26 cellular contexts compared by ENCODE assay signal in genomic region chr9:76115396-76115795, GRCh38.
DNase-seq lines count a peak whose midpoint lies in the region; ATAC-seq, FAIRE-seq and TF ChIP-seq lines count a peak whose summit lies in the region.
"Had no signal": no experiment of that assay in that cellular context is flagged by ENCODE, and none has a peak within 500 bp of the region (broad histone marks: within the 10 kb centered on the region; RNA-seq: fewer than 3 reads in every experiment).

No MANE protein-coding gene starts in this region.

- H3K4me3 Mint-ChIP-seq in CD4-positive, alpha-beta T cell = no peak overlapping the region
- H3K4me3 Mint-ChIP-seq in naive thymus-derived CD8-positive, alpha-beta T cell = no peak overlapping the region
- no peak overlapping the region for H3K4me3 Mint-ChIP-seq in glutamatergic neuron (ENCODE audit: unreplicated experiment)
- H3K4me3 Mint-ChIP-seq: B cell; CD4-positive, CD25-positive, alpha-beta regulatory T cell; CD8-positive, alpha-beta memory T cell; H9 had no signal

- no peaks in the 10 kb centered on the region for H3K36me3 ChIP-seq in ascending aorta
- H3K36me3 ChIP-seq: BLaER1 had no signal

- H3K4me3 ChIP-seq in ascending aorta (no peak overlapping the region), fibroblast of pulmonary artery (replicated peaks; ENCODE audit: low read depth, low read length) (no peak overlapping the region)
- H3K4me3 ChIP-seq: BLaER1, GM12878, GM23248 had no signal

- peaks cover 10% of the 10 kb centered on the region for H3K4me1 Mint-ChIP-seq in CD4-positive, alpha-beta T cell (ENCODE audit: low read depth)
- H3K4me1 Mint-ChIP-seq in naive thymus-derived CD8-positive, alpha-beta T cell = peaks cover 2 to 11% (median 8%) of the 10 kb centered on the region in 4 donors
- no peaks in the 10 kb centered on the region for H3K4me1 Mint-ChIP-seq in glutamatergic neuron (ENCODE audit: low read depth, unreplicated experiment)
- H3K4me1 Mint-ChIP-seq: B cell; CD4-positive, CD25-positive, alpha-beta regulatory T cell; CD8-positive, alpha-beta memory T cell; H9 had no signal

- no peaks in the 10 kb centered on the region for H3K27me3 Mint-ChIP-seq in CD4-positive, alpha-beta T cell
- no peaks in the 10 kb centered on the region for H3K27me3 Mint-ChIP-seq in naive thymus-derived CD8-positive, alpha-beta T cell
- H3K27me3 Mint-ChIP-seq in glutamatergic neuron (ENCODE audit: unreplicated experiment) = no peaks in the 10 kb centered on the region
- H3K27me3 Mint-ChIP-seq: B cell; CD8-positive, alpha-beta memory T cell had no signal

- no peak for ATAC-seq in CD4-positive, alpha-beta T cell (ENCODE audit: poor library complexity)
- ATAC-seq in naive thymus-derived CD8-positive, alpha-beta T cell = no peak
- ATAC-seq in HG03354 (IDR thresholded peaks at IDR 0.05; ENCODE audit: poor library complexity, severe bottlenecking, unreplicated experiment) = no peak
- ATAC-seq: GM12878, HCT116 had no signal

- H3K4me1 ChIP-seq in ascending aorta = peaks cover 14 to 45% of the 10 kb centered on the region in 2 donors
- H3K4me1 ChIP-seq: BLaER1 had no signal

- no peaks in the 10 kb centered on the region for H3K9me3 ChIP-seq in CD4-positive, alpha-beta T cell (ENCODE audit: control insufficient read depth, low read length)
- H3K9me3 ChIP-seq in ascending aorta = no peaks in the 10 kb centered on the region
- H3K9me3 ChIP-seq: BLaER1 had no signal

- no peak for DNase-seq in CD4-positive, alpha-beta T cell
- no peak for DNase-seq in ascending aorta (ENCODE audit: low spot score in 2 of 2)
- DNase-seq in fibroblast of pulmonary artery (ENCODE audit: low read depth) = peak; percentile 13
- DNase-seq in naive thymus-derived CD8-positive, alpha-beta T cell = no peak
- DNase-seq in glutamatergic neuron = no peak
- no peak for DNase-seq in NCI-H2029 treated with DMSO at 0.1 percent for 48 hours (lab: John Stamatoyannopoulos, UW)
- DNase-seq in RCC 7860 (ENCODE audit: low spot score) = no peak
- DNase-seq: CD4-positive, CD25-positive, alpha-beta regulatory T cell; CD8-positive, alpha-beta memory T cell; DMS 273 treated with DMSO at 0.1 percent for 48 hours; DMS79; EL; GDM1; GM23248; H9 had no signal

- no peaks in the 10 kb centered on the region for H3K9me3 Mint-ChIP-seq in CD4-positive, alpha-beta T cell
- H3K9me3 Mint-ChIP-seq in naive thymus-derived CD8-positive, alpha-beta T cell = no peaks in the 10 kb centered on the region
- no peaks in the 10 kb centered on the region for H3K9me3 Mint-ChIP-seq in glutamatergic neuron (ENCODE audit: unreplicated experiment)
- H3K9me3 Mint-ChIP-seq: CD4-positive, CD25-positive, alpha-beta regulatory T cell; H9 had no signal

- POLR2A ChIA-PET in CD4-positive, alpha-beta T cell (lab: Charles Lee) = no interaction called here
- POLR2A ChIA-PET in naive thymus-derived CD8-positive, alpha-beta T cell (lab: Charles Lee) = no interaction called here

- FAIRE-seq in RCC 7860 (lab: Jason Lieb, UNC) = no peak
- FAIRE-seq: A204.1, D721Med, GM12878, GM19239, H1 had no signal

- intact Hi-C loops in CD4-positive, alpha-beta T cell (cut with DNase I, micrococcal nuclease) = loop anchor here in 1 of 2 experiments (5.0 kb wide), 1 partner anchor 43 kb away; no protein-coding TSS in a partner anchor
- intact Hi-C loops in ascending aorta (cut with DNase I) = loop anchor here (5.0 kb wide), 3 partner anchors 47 to 277 kb away; partner anchors contain the start of gene RFK

- peak overlapping the region; percentile 30 for H3K27ac Mint-ChIP-seq in CD4-positive, alpha-beta T cell
- H3K27ac Mint-ChIP-seq in naive thymus-derived CD8-positive, alpha-beta T cell = peak overlapping the region in 6 of 10 donors; percentile 2 to 57 (median 14)
- no peak overlapping the region for H3K27ac Mint-ChIP-seq in glutamatergic neuron (ENCODE audit: unreplicated experiment)
- H3K27ac Mint-ChIP-seq: B cell; CD4-positive, CD25-positive, alpha-beta regulatory T cell; H9 had no signal

- H3K27me3 ChIP-seq in CD4-positive, alpha-beta T cell (ENCODE audit: control insufficient read depth, insufficient read depth, low read length) = no peaks in the 10 kb centered on the region
- no peaks in the 10 kb centered on the region for H3K27me3 ChIP-seq in ascending aorta
- H3K27me3 ChIP-seq: BLaER1 had no signal

- CTCF ChIA-PET in CD4-positive, alpha-beta T cell (lab: Charles Lee) = no interaction called here

- no peak for TF ChIP-seq CTCF in CD4-positive, alpha-beta T cell (IDR thresholded peaks at IDR 0.05)
- TF ChIP-seq CTCF in ascending aorta (IDR thresholded peaks at IDR 0.05) (no peak), fibroblast of pulmonary artery (IDR thresholded peaks at IDR 0.05; ENCODE audit: low read length, missing control alignments) (no peak), glutamatergic neuron (IDR thresholded peaks at IDR 0.05; ENCODE audit: partially characterized antibody, unreplicated experiment) (no peak)

- no peak overlapping the region for H3K27ac ChIP-seq in CD4-positive, alpha-beta T cell (ENCODE audit: low read depth, low read length)
- peak overlapping the region; percentile 54 to 81 for H3K27ac ChIP-seq in ascending aorta
- H3K27ac ChIP-seq: 22Rv1, BLaER1, C4-2B, GM23248 had no signal

- peaks cover 8% of the 10 kb centered on the region for H3K36me3 Mint-ChIP-seq in CD4-positive, alpha-beta T cell (ENCODE audit: low read depth)
- H3K36me3 Mint-ChIP-seq in naive thymus-derived CD8-positive, alpha-beta T cell = peaks cover 0 to 35% (median 22%) of the 10 kb centered on the region in 3 donors
- H3K36me3 Mint-ChIP-seq in glutamatergic neuron (ENCODE audit: unreplicated experiment) = no peaks in the 10 kb centered on the region
- H3K36me3 Mint-ChIP-seq: CD4-positive, CD25-positive, alpha-beta regulatory T cell had no signal
